26 cellular contexts compared by ENCODE assay signal in genomic region chr15:66053991-66054390, GRCh38.
"Had no signal": no experiment of that assay in that cellular context is flagged by ENCODE, and none has a peak within 500 bp of the region (broad histone marks: within the 10 kb centered on the region; RNA-seq: fewer than 3 reads in every experiment).

No MANE protein-coding gene starts in this region.

- DNase-seq: activated CD4-positive, alpha-beta memory T cell treated with anti-CD3 and anti-CD28 coated beads, Interleukin-2, amount 10 ng/mL, durations not matched to agents 7 days and 5 days; activated CD4-positive, alpha-beta T cell treated with anti-CD3 and anti-CD28 coated beads for 36 hours; activated CD4-positive, alpha-beta T cell treated with anti-CD3 and anti-CD28 coated beads, Interleukin-2, amount 50 U/mL, for 1 hour; activated CD8-positive, alpha-beta memory T cell treated with anti-CD3 and anti-CD28 coated beads, Interleukin-2, amount 50 U/mL, for 4 hours; activated naive CD4-positive, alpha-beta T cell treated with anti-CD3 and anti-CD28 coated beads, Interleukin-2, amount 50 U/mL, for 16 hours; activated naive CD8-positive, alpha-beta T cell treated with anti-CD3 and anti-CD28 coated beads, Interleukin-2, amount 10 ng/mL, durations not matched to agents 7 days and 5 days; activated T-cell treated with anti-CD3 and anti-CD28 coated beads, Interleukin-2, amount 50 U/mL, for 72 hours; adrenal gland; aorta; IMR-90; Kasumi-1; KBM-7; NCI-H1105 treated with DMSO at 0.1 percent for 48 hours; NCI-H1436 treated with DMSO at 0.1 percent for 48 hours; NCI-H187; NCI-H2081 treated with DMSO at 0.1 percent for 48 hours; NCI-H2227 treated with DMSO at 0.1 percent for 48 hours; NCI-H446 treated with DMSO at 0.1 percent for 48 hours; NCI-H526 treated with DMSO at 0.1 percent for 48 hours; PC-3; SJCRH30; SK-N-SH; T-helper 1 cell; WERI-Rb-1 had no signal

- H3K4me1 Mint-ChIP-seq: activated CD4-positive, alpha-beta memory T cell treated with anti-CD3 and anti-CD28 coated beads, Interleukin-2, amount 10 ng/mL, durations not matched to agents 7 days and 5 days; activated CD4-positive, alpha-beta T cell treated with anti-CD3 and anti-CD28 coated beads for 36 hours; activated naive CD8-positive, alpha-beta T cell treated with anti-CD3 and anti-CD28 coated beads, Interleukin-2, amount 10 ng/mL, durations not matched to agents 7 days and 5 days had no signal

- H3K27ac ChIP-seq: adrenal gland, breast epithelium, SJCRH30, WERI-Rb-1 had no signal

- H3K4me1 ChIP-seq: adrenal gland, breast epithelium, SJCRH30 had no signal

- H3K4me2 ChIP-seq: SK-N-SH had no signal

- H3K36me3 ChIP-seq: adrenal gland, breast epithelium, SJCRH30, WERI-Rb-1 had no signal

- H3K9ac ChIP-seq: SK-N-SH had no signal

- H3K4me3 ChIP-seq: adrenal gland, breast epithelium, SJCRH30 had no signal

- H3K9me3 ChIP-seq: adrenal gland, breast epithelium, SJCRH30, SK-N-SH had no signal

- H3K9me3 Mint-ChIP-seq: activated CD4-positive, alpha-beta memory T cell treated with anti-CD3 and anti-CD28 coated beads, Interleukin-2, amount 10 ng/mL, durations not matched to agents 7 days and 5 days; activated naive CD8-positive, alpha-beta T cell treated with anti-CD3 and anti-CD28 coated beads, Interleukin-2, amount 10 ng/mL, durations not matched to agents 7 days and 5 days; activated T-cell treated with anti-CD3 and anti-CD28 coated beads, Interleukin-2, amount 50 U/mL, for 72 hours; activated T-helper 2 cell treated with anti-CD3 and anti-CD28 coated beads, Interferon-gamma antibody, Interleukin-2, Interleukin-4, amounts not matched to agents 10 μg/mL and 5 μg/mL and 100 μg/mL, durations not matched to agents 14 hours and 24 hours and 36 hours had no signal

- H3K36me3 Mint-ChIP-seq: activated naive CD8-positive, alpha-beta T cell treated with anti-CD3 and anti-CD28 coated beads, Interleukin-2, amount 10 ng/mL, durations not matched to agents 7 days and 5 days had no signal

- H3K27ac Mint-ChIP-seq: activated CD4-positive, alpha-beta memory T cell treated with anti-CD3 and anti-CD28 coated beads, Interleukin-2, amount 10 ng/mL, durations not matched to agents 7 days and 5 days; activated CD4-positive, alpha-beta T cell treated with anti-CD3 and anti-CD28 coated beads for 36 hours; activated naive CD8-positive, alpha-beta T cell treated with anti-CD3 and anti-CD28 coated beads, Interleukin-2, amount 10 ng/mL, durations not matched to agents 7 days and 5 days; activated T-cell treated with anti-CD3 and anti-CD28 coated beads, Interleukin-2, amount 50 U/mL, for 72 hours; activated T-helper 2 cell treated with anti-CD3 and anti-CD28 coated beads, Interferon-gamma antibody, Interleukin-2, Interleukin-4, amounts not matched to agents 10 μg/mL and 5 μg/mL and 100 μg/mL, durations not matched to agents 14 hours and 24 hours and 36 hours had no signal

- H3K4me3 Mint-ChIP-seq: activated CD4-positive, alpha-beta memory T cell treated with anti-CD3 and anti-CD28 coated beads, Interleukin-2, amount 10 ng/mL, durations not matched to agents 7 days and 5 days; activated CD4-positive, alpha-beta T cell treated with anti-CD3 and anti-CD28 coated beads for 36 hours; activated naive CD8-positive, alpha-beta T cell treated with anti-CD3 and anti-CD28 coated beads, Interleukin-2, amount 10 ng/mL, durations not matched to agents 7 days and 5 days; activated T-cell treated with anti-CD3 and anti-CD28 coated beads, Interleukin-2, amount 50 U/mL, for 72 hours had no signal

- ATAC-seq: activated CD4-positive, alpha-beta T cell treated with anti-CD3 and anti-CD28 coated beads for 36 hours; activated T-cell treated with anti-CD3 and anti-CD28 coated beads, Interleukin-2, amount 50 U/mL, for 72 hours; PC-3 had no signal

- H3K27me3 ChIP-seq: adrenal gland, breast epithelium, SJCRH30 had no signal
